11 cellular contexts compared by ENCODE assay signal in the genomic region with DNA sequence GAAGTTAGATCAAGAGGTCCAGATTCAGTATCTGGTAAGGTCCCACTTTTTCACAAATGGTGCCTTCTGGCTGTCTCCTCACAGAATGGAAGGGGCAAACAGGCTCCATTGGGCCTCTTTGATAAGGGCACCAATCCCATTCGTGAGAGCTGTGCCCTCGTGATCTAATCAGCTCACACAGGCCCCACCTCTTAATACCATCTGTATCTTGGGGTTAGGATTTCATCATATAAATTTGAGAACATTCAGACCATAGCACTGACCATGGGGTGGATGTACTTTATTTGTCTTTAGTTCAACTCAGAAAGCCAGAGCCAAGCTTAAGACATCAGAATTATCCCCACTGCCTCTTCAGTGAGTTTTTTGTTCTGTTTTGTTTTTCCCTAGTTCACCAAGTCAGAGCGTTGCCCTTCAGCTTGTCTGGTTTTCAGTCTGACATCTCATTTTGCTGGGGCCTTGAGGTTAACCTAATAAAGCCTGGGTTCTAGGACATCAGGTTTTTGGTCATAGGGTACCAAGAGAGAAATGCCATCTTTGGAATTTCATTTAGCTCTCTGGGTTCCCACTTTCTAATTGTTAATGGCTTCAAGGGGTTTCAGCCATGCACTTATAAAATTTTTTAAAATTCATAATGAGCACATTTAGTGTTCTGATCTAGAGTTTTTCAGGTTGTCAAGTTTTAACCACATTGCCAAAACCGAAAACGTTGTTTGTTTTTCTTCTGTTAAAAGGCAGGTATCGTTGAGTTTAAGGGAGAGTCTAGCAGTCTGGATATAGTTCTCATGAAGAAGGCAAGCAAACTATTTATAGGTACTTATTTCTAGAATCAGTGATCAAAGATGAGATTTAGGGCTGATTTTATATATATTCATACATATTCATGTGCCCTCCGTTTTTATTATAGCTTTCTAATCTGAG. TPM values are rescaled to one million over a fixed set of nuclear protein-coding genes. Genes with fewer than 3 reads are reported as not detected.
DNase-seq lines count a peak whose midpoint lies in the region; ATAC-seq lines count a peak whose summit lies in the region.
"Had no signal": no experiment of that assay in that cellular context is flagged by ENCODE, and none has a peak within 500 bp of the region (broad histone marks: within the 10 kb centered on the region; RNA-seq: fewer than 3 reads in every experiment).

No MANE protein-coding gene starts in this region.

- H3K27me3 Mint-ChIP-seq in activated naive CD8-positive, alpha-beta T cell = no peaks in the 10 kb centered on the region
- H3K27me3 Mint-ChIP-seq in stimulated activated naive B cell treated with anti-CD40 and anti-IgM and Interleukin-4, amounts not matched to agents 10 μg/mL and 1 μg/mL and 100 μg/mL, for 72 hours = no peaks in the 10 kb centered on the region

- DNase-seq in DMS 273 (lab: John Stamatoyannopoulos, UW; ENCODE audit: unreplicated experiment) = peak; percentile 56
- no peak for DNase-seq in DMS 273 treated with DMSO at 0.1 percent for 48 hours (lab: John Stamatoyannopoulos, UW)
- DNase-seq in left ventricle myocardium superior = no peak
- no peak for DNase-seq in stimulated activated naive B cell treated with anti-CD40 and anti-IgM and Interleukin-4, amounts not matched to agents 10 μg/mL and 1 μg/mL and 100 μg/mL, for 72 hours
- no peak for DNase-seq in substantia nigra (lab: John Stamatoyannopoulos, UW)
- no peak for DNase-seq in D341Med (ENCODE audit: low spot score)
- DNase-seq in NCI-H1048 (lab: John Stamatoyannopoulos, UW) = no peak
- DNase-seq: Kasumi-1, NCI-H526 had no signal

- peak overlapping the region; percentile 70 for H3K27ac Mint-ChIP-seq in activated naive CD8-positive, alpha-beta T cell
- peak overlapping the region; percentile 65 for H3K27ac Mint-ChIP-seq in stimulated activated naive B cell treated with anti-CD40 and anti-IgM and Interleukin-4, amounts not matched to agents 10 μg/mL and 1 μg/mL and 100 μg/mL, for 72 hours

- peaks cover 57% of the 10 kb centered on the region for H3K4me1 Mint-ChIP-seq in activated naive CD8-positive, alpha-beta T cell (ENCODE audit: low read depth)
- peaks cover 28 to 48% of the 10 kb centered on the region in 2 donors for H3K4me1 Mint-ChIP-seq in stimulated activated naive B cell treated with anti-CD40 and anti-IgM and Interleukin-4, amounts not matched to agents 10 μg/mL and 1 μg/mL and 100 μg/mL, for 72 hours

- intact Hi-C loops in left ventricle myocardium superior (cut with micrococcal nuclease) = no loop called here

- no peaks in the 10 kb centered on the region for H3K9me3 Mint-ChIP-seq in activated naive CD8-positive, alpha-beta T cell (ENCODE audit: low read depth)
- no peaks in the 10 kb centered on the region for H3K9me3 Mint-ChIP-seq in stimulated activated naive B cell treated with anti-CD40 and anti-IgM and Interleukin-4, amounts not matched to agents 10 μg/mL and 1 μg/mL and 100 μg/mL, for 72 hours

- no peak overlapping the region for H3K27ac ChIP-seq in substantia nigra (ENCODE audit: low read depth, low read length, poor library complexity, severe bottlenecking)
- H3K27ac ChIP-seq: 22Rv1 had no signal

- ATAC-seq in left ventricle myocardium superior = peak; percentile 47
- no peak for ATAC-seq in stimulated activated naive B cell treated with anti-CD40 and anti-IgM and Interleukin-4, amounts not matched to agents 10 μg/mL and 1 μg/mL and 100 μg/mL, for 72 hours (replicated peaks)

- H3K36me3 Mint-ChIP-seq in activated naive CD8-positive, alpha-beta T cell = peaks cover 5% of the 10 kb centered on the region
- peaks cover 16 to 26% of the 10 kb centered on the region in 2 donors for H3K36me3 Mint-ChIP-seq in stimulated activated naive B cell treated with anti-CD40 and anti-IgM and Interleukin-4, amounts not matched to agents 10 μg/mL and 1 μg/mL and 100 μg/mL, for 72 hours

- H3K4me3 Mint-ChIP-seq in activated naive CD8-positive, alpha-beta T cell = no peak overlapping the region
- no peak overlapping the region for H3K4me3 Mint-ChIP-seq in stimulated activated naive B cell treated with anti-CD40 and anti-IgM and Interleukin-4, amounts not matched to agents 10 μg/mL and 1 μg/mL and 100 μg/mL, for 72 hours

RNA-seq across cellular contexts. Expression of a gene that starts 19.0 kb away (rescaled TPM):
- total RNA-seq in left ventricle myocardium superior = 57.7 TPM
